In the genomic region with DNA sequence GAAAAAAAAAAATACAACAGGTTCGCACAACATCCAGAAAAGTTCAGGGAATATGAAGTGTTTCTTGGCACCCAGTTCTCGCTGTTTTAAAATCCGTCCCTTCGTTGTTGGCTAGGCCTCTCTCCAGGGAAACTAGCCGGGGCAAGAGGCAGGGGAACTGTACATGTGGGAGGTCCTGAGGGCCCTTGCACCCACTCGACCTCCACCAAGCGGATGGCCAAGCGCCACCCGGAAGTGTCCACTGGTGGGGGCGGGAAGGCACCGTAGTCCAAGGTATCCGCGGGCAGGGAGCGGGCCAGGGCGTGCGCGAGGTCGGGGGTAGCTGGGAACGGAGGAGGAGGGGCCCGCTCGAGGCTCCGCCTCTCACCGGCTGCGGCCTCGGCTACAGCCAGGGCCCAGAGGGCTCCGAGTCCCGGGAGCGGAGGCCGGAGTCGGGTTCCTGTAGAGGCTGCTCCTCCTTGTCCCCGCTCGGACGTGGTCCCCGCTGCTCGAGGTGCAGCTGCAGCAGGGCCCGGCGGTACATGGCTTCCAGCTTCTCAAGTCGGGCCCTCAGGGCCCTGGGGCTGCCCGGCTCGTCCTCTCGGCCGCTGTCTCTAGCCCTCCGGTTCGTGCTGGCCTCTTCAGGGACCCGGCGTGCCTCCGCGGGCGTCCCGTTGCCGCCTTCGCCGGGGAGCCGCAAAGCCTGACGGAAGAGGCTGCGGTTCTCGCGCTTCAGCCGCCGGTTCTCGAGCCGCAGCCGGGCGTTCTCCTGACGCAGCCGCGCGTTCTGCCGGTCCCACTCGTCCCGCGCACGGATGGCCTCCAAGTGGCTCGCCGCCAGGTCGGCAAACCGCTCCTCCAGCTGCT, we compare ENCODE assay signal across 8 cellular contexts. TPM values are rescaled to one million over a fixed set of nuclear protein-coding genes. Genes with fewer than 3 reads are reported as not detected.
DNase-seq lines count a peak whose midpoint lies in the region; ATAC-seq and TF ChIP-seq lines count a peak whose summit lies in the region.

No MANE protein-coding gene starts in this region.

- H3K27ac Mint-ChIP-seq in activated naive CD8-positive, alpha-beta T cell treated with anti-CD3 and anti-CD28 coated beads, Interleukin-2, amount 10 ng/mL, durations not matched to agents 7 days and 5 days = no peak overlapping the region
- H3K27ac Mint-ChIP-seq in neural progenitor cell = no peak overlapping the region

- peak overlapping the region; percentile 50 for H2AFZ ChIP-seq in neural progenitor cell (replicated peaks)

- H3K27ac ChIP-seq in neural progenitor cell = no peak overlapping the region

- H3K4me1 ChIP-seq in neural progenitor cell = no peaks in the 10 kb centered on the region

- H3K9me3 ChIP-seq in neural progenitor cell (ENCODE audit: low read depth) = no peaks in the 10 kb centered on the region

- no peaks in the 10 kb centered on the region for H3F3A ChIP-seq in neural progenitor cell (ENCODE audit: low read depth)

- no peak overlapping the region for H3K4me3 Mint-ChIP-seq in activated naive CD8-positive, alpha-beta T cell treated with anti-CD3 and anti-CD28 coated beads, Interleukin-2, amount 10 ng/mL, durations not matched to agents 7 days and 5 days
- H3K4me3 Mint-ChIP-seq in neural progenitor cell = peak overlapping the region; percentile 35

- H3K36me3 Mint-ChIP-seq in activated naive CD8-positive, alpha-beta T cell treated with anti-CD3 and anti-CD28 coated beads, Interleukin-2, amount 10 ng/mL, durations not matched to agents 7 days and 5 days = no peaks in the 10 kb centered on the region
- no peaks in the 10 kb centered on the region for H3K36me3 Mint-ChIP-seq in neural progenitor cell

- H3K4me2 ChIP-seq in neural progenitor cell = peak overlapping the region; percentile 62

- peaks cover 21% of the 10 kb centered on the region for H3K27me3 Mint-ChIP-seq in activated naive CD8-positive, alpha-beta T cell treated with anti-CD3 and anti-CD28 coated beads, Interleukin-2, amount 10 ng/mL, durations not matched to agents 7 days and 5 days
- H3K27me3 Mint-ChIP-seq in neural progenitor cell (ENCODE audit: insufficient read depth, low read depth) = peaks cover under 1% of the 10 kb centered on the region

- no peak for TF ChIP-seq CTCF in neural progenitor cell (IDR thresholded peaks at IDR 0.05)

- H3K4me1 Mint-ChIP-seq in activated naive CD8-positive, alpha-beta T cell treated with anti-CD3 and anti-CD28 coated beads, Interleukin-2, amount 10 ng/mL, durations not matched to agents 7 days and 5 days = no peaks in the 10 kb centered on the region
- peaks cover 3% of the 10 kb centered on the region for H3K4me1 Mint-ChIP-seq in neural progenitor cell

- peak overlapping the region; percentile 45 for H3K4me3 ChIP-seq in neural progenitor cell

- H3K36me3 ChIP-seq in neural progenitor cell = no peaks in the 10 kb centered on the region

- ATAC-seq in GM21515 (IDR thresholded peaks at IDR 0.05; ENCODE audit: unreplicated experiment) = peak; percentile 57
- peak; percentile 36 for ATAC-seq in activated naive CD8-positive, alpha-beta T cell treated with anti-CD3 and anti-CD28 coated beads, Interleukin-2, amount 10 ng/mL, durations not matched to agents 7 days and 5 days (ENCODE audit: low read depth)

- no peaks in the 10 kb centered on the region for H3K9me3 Mint-ChIP-seq in activated naive CD8-positive, alpha-beta T cell treated with anti-CD3 and anti-CD28 coated beads, Interleukin-2, amount 10 ng/mL, durations not matched to agents 7 days and 5 days
- H3K9me3 Mint-ChIP-seq in neural progenitor cell = peaks cover 4% of the 10 kb centered on the region

- DNase-seq in CMK (ENCODE audit: low read depth) = peak; percentile 86
- peak; percentile 38 for DNase-seq in NCI-H1694 treated with DMSO at 0.1 percent for 48 hours (lab: John Stamatoyannopoulos, UW)
- DNase-seq in activated naive CD8-positive, alpha-beta T cell treated with anti-CD3 and anti-CD28 coated beads, Interleukin-2, amount 10 ng/mL, durations not matched to agents 7 days and 5 days = peak; percentile 32
- DNase-seq in globus pallidus (ENCODE audit: low spot score) = peak; percentile 81
- DNase-seq in neural progenitor cell (ENCODE audit: low spot score) = peak; percentile 53
- DNase-seq in DMS79 (lab: John Stamatoyannopoulos, UW) = no peak
- DNase-seq in NCI-H2029 (lab: John Stamatoyannopoulos, UW) = no peak

- POLR2A ChIA-PET in activated naive CD8-positive, alpha-beta T cell treated with anti-CD3 and anti-CD28 coated beads, Interleukin-2, amount 10 ng/mL, durations not matched to agents 7 days and 5 days (lab: Charles Lee) = no interaction called here

- H3K79me2 ChIP-seq in neural progenitor cell (ENCODE audit: low read depth) = no peaks in the 10 kb centered on the region

- H4K20me1 ChIP-seq in neural progenitor cell (ENCODE audit: low read depth) = no peaks in the 10 kb centered on the region

- H3K9ac ChIP-seq in neural progenitor cell = no peak overlapping the region

- no peaks in the 10 kb centered on the region for H3K27me3 ChIP-seq in neural progenitor cell

RNA-seq across cellular contexts. Expression of gene TUSC1, which starts 0.7 kb away (rescaled TPM):
- total RNA-seq in activated naive CD8-positive, alpha-beta T cell treated with anti-CD3 and anti-CD28 coated beads, Interleukin-2, amount 10 ng/mL, durations not matched to agents 7 days and 5 days = not detected
- total RNA-seq in neural progenitor cell (ENCODE audit: low replicate concordance) = 2.1 and 3.2 TPM in 2 replicates

Comparison
In these comparisons a context has a peak if more than half of its experiments do, and no peak if none do; other contexts are left out.
1. DNase-seq: peak in CMK (single experiment), NCI-H1694 treated with DMSO at 0.1 percent for 48 hours (single experiment), activated naive CD8-positive, alpha-beta T cell treated with anti-CD3 and anti-CD28 coated beads, Interleukin-2, amount 10 ng/mL, durations not matched to agents 7 days and 5 days (single experiment), globus pallidus (single experiment) and neural progenitor cell (single experiment); none in DMS79 (single experiment) and NCI-H2029 (single experiment).